In genomic region chr3:169295912-169296311, GRCh38 we compare ENCODE assay signal across 13 cellular contexts.
DNase-seq lines count a peak whose midpoint lies in the region; ATAC-seq, FAIRE-seq and TF ChIP-seq lines count a peak whose summit lies in the region.
"Had no signal": no experiment of that assay in that cellular context is flagged by ENCODE, and none has a peak within 500 bp of the region (broad histone marks: within the 10 kb centered on the region; RNA-seq: fewer than 3 reads in every experiment).

No MANE protein-coding gene starts in this region.

- H3K4me2 ChIP-seq in GM12878 (ENCODE audit: control insufficient read depth, insufficient read depth), result no peak overlapping the region

- no peaks in the 10 kb centered on the region for H3K79me2 ChIP-seq in GM12878 (ENCODE audit: control insufficient read depth, insufficient read depth, low read length)

- RAD21 ChIA-PET in GM12878 (lab: Charles Lee; ENCODE audit: unreplicated experiment), result no interaction called here

- no peaks in the 10 kb centered on the region for H3K9me3 Mint-ChIP-seq in stimulated activated naive CD8-positive, alpha-beta T cell treated with anti-CD3 and anti-CD28 coated beads, Interleukin-15, amount 100 ng/mL, for 72 hours
- H3K9me3 Mint-ChIP-seq in chondrocyte (ENCODE audit: low read depth), result no peaks in the 10 kb centered on the region
- H3K9me3 Mint-ChIP-seq in CD4-positive, alpha-beta T cell, result no peaks in the 10 kb centered on the region

- H2AFZ ChIP-seq in GM12878 (ENCODE audit: control insufficient read depth, low read depth, low read length), result no peak overlapping the region

- TF ChIP-seq CTCF in GM12878 (IDR thresholded peaks at IDR 0.05 in 2 of 3, conservative IDR thresholded peaks at IDR 0.05 in 1 of 3; ENCODE audit: control insufficient read depth in 2 of 3, extremely low read depth in 1 of 3, insufficient read depth in 1 of 3, low read depth in 3 of 3, low read length in 3 of 3), result no peak
- no peak for TF ChIP-seq CTCF in prostate gland (IDR thresholded peaks at IDR 0.05)
- no peak for TF ChIP-seq CTCF in chondrocyte (IDR thresholded peaks at IDR 0.05)
- no peak for TF ChIP-seq CTCF in CD4-positive, alpha-beta T cell (IDR thresholded peaks at IDR 0.05)

- H3K27ac Mint-ChIP-seq in stimulated activated naive CD8-positive, alpha-beta T cell treated with anti-CD3 and anti-CD28 coated beads, Interleukin-15, amount 100 ng/mL, for 72 hours, result no peak overlapping the region
- no peak overlapping the region for H3K27ac Mint-ChIP-seq in chondrocyte (ENCODE audit: unreplicated experiment)
- H3K27ac Mint-ChIP-seq in CD4-positive, alpha-beta T cell, result no peak overlapping the region
- H3K27ac Mint-ChIP-seq: B cell had no signal

- no peaks in the 10 kb centered on the region for H4K20me1 ChIP-seq in GM12878 (ENCODE audit: control insufficient read depth, insufficient read depth)

- no peak overlapping the region for H3K4me3 Mint-ChIP-seq in stimulated activated naive CD8-positive, alpha-beta T cell treated with anti-CD3 and anti-CD28 coated beads, Interleukin-15, amount 100 ng/mL, for 72 hours
- H3K4me3 Mint-ChIP-seq in chondrocyte (ENCODE audit: unreplicated experiment), result no peak overlapping the region
- no peak overlapping the region for H3K4me3 Mint-ChIP-seq in CD4-positive, alpha-beta T cell
- H3K4me3 Mint-ChIP-seq: B cell had no signal

- H3K27me3 Mint-ChIP-seq in stimulated activated naive CD8-positive, alpha-beta T cell treated with anti-CD3 and anti-CD28 coated beads, Interleukin-15, amount 100 ng/mL, for 72 hours, result no peaks in the 10 kb centered on the region
- H3K27me3 Mint-ChIP-seq in chondrocyte (ENCODE audit: low read depth), result no peaks in the 10 kb centered on the region
- peaks cover 10% of the 10 kb centered on the region for H3K27me3 Mint-ChIP-seq in CD4-positive, alpha-beta T cell

- H3K27me3 ChIP-seq in GM12878 (replicated peaks in 1 of 2; ENCODE audit: control insufficient read depth in 2 of 2, insufficient read depth in 2 of 2, low read length in 1 of 2), result no peaks in the 10 kb centered on the region; a peak in 1 of 4 replicates
- no peaks in the 10 kb centered on the region for H3K27me3 ChIP-seq in prostate gland (replicated peaks; ENCODE audit: insufficient read depth)
- H3K27me3 ChIP-seq in CD4-positive, alpha-beta T cell (ENCODE audit: control insufficient read depth, insufficient read depth, low read length), result no peaks in the 10 kb centered on the region

- H3K36me3 Mint-ChIP-seq in chondrocyte (ENCODE audit: low read depth), result no peaks in the 10 kb centered on the region
- no peaks in the 10 kb centered on the region for H3K36me3 Mint-ChIP-seq in CD4-positive, alpha-beta T cell (ENCODE audit: low read depth)

- in situ Hi-C loops in GM12878 (cut with MboI), result no loop called here

- H3K4me3 ChIP-seq in GM12878 (no peak overlapping the region), prostate gland (no peak overlapping the region)

- FAIRE-seq in GM12878 (lab: Jason Lieb, UNC), result no peak

- no peak for TF ChIP-seq EP300 in GM12878 (IDR thresholded peaks at IDR 0.05; ENCODE audit: borderline replicate concordance in 1 of 2, control insufficient read depth in 1 of 2, low read depth in 2 of 2, low read length in 2 of 2)

- H3K36me3 ChIP-seq in GM12878 (ENCODE audit: control insufficient read depth in 2 of 2, insufficient read depth in 2 of 2, low read length in 1 of 2) (no peaks in the 10 kb centered on the region), prostate gland (no peaks in the 10 kb centered on the region)

- H3K9me3 ChIP-seq in GM12878 (replicated peaks; ENCODE audit: control insufficient read depth, insufficient read depth, low read length), result no peaks in the 10 kb centered on the region
- H3K9me3 ChIP-seq in prostate gland, result no peaks in the 10 kb centered on the region
- H3K9me3 ChIP-seq in CD4-positive, alpha-beta T cell (ENCODE audit: control insufficient read depth, low read length), result no peaks in the 10 kb centered on the region

- no peak overlapping the region for H3K9ac ChIP-seq in GM12878 (ENCODE audit: control insufficient read depth, insufficient read depth, low read length)

- SMC1A ChIA-PET in GM12878 (lab: Charles Lee; ENCODE audit: uncharacterized antibody, unreplicated experiment), result no interaction called here

- H3K27ac ChIP-seq in GM12878 (ENCODE audit: control insufficient read depth, insufficient read depth) (no peak overlapping the region), prostate gland (no peak overlapping the region)
- no peak overlapping the region for H3K27ac ChIP-seq in CD4-positive, alpha-beta T cell (ENCODE audit: low read depth, low read length)

- CTCF ChIA-PET in GM12878 (lab: Yijun Ruan, JAX), result no interaction called here
- CTCF ChIA-PET in CD4-positive, alpha-beta T cell (lab: Charles Lee), result no interaction called here

- H3K4me1 ChIP-seq in GM12878 (ENCODE audit: control insufficient read depth, insufficient read depth, low read length) (no peaks in the 10 kb centered on the region), prostate gland (replicated peaks) (no peaks in the 10 kb centered on the region)

- TF ChIP-seq POLR2A in GM12878 (IDR thresholded peaks at IDR 0.05; ENCODE audit: low read depth, low read length) (no peak), prostate gland (IDR thresholded peaks at IDR 0.05) (no peak)

- POLR2A ChIA-PET in GM12878 (lab: Charles Lee), result no interaction called here
- POLR2A ChIA-PET in CD4-positive, alpha-beta T cell (lab: Charles Lee), result no interaction called here

- ATAC-seq in GM18858 (IDR thresholded peaks at IDR 0.05; ENCODE audit: unreplicated experiment) (peak; percentile 68), GM21447 (IDR thresholded peaks at IDR 0.05; ENCODE audit: unreplicated experiment) (peak; percentile 69), HG03025 (IDR thresholded peaks at IDR 0.05; ENCODE audit: low FRiP score, unreplicated experiment) (peak; percentile 78), GM12878 (peak; percentile 62)
- ATAC-seq in stimulated activated naive CD8-positive, alpha-beta T cell treated with anti-CD3 and anti-CD28 coated beads, Interleukin-15, amount 100 ng/mL, for 72 hours, result no peak
- ATAC-seq in CD4-positive, alpha-beta T cell (ENCODE audit: poor library complexity), result no peak

- DNase-seq in GM12878 (ENCODE audit: low read depth, low spot score) (no peak), prostate gland (ENCODE audit: low spot score) (no peak), chondrocyte (ENCODE audit: low spot score) (no peak)
- no peak for DNase-seq in stimulated activated naive CD8-positive, alpha-beta T cell treated with anti-CD3 and anti-CD28 coated beads, Interleukin-15, amount 100 ng/mL, for 72 hours
- DNase-seq in CD4-positive, alpha-beta T cell, result no peak
- DNase-seq: activated effector memory CD4-positive, alpha-beta T cell treated with Interleukin-2 at 50 U/mL for 16 hours; effector CD8-positive, alpha-beta T cell; NCI-H1092 treated with DMSO at 0.1 percent for 48 hours; T1000 had no signal

- intact Hi-C loops in GM12878 (cut with micrococcal nuclease; ENCODE audit: unreplicated experiment), result loop anchor here (5.0 kb wide), 1 partner anchor 149 kb away; no protein-coding TSS in a partner anchor
- intact Hi-C loops in prostate gland (cut with DNase I), result no loop called here
- intact Hi-C loops in CD4-positive, alpha-beta T cell (cut with DNase I, micrococcal nuclease), result no loop called here

- BruUV-seq in GM12878 (replicated peaks; lab: Mats Ljungman, UMichigan), result no TSS peak

- no peak for TF ChIP-seq RAD21 in GM12878 (IDR thresholded peaks at IDR 0.05; ENCODE audit: insufficient read depth, low read depth, low read length)

- no peaks in the 10 kb centered on the region for H3K4me1 Mint-ChIP-seq in stimulated activated naive CD8-positive, alpha-beta T cell treated with anti-CD3 and anti-CD28 coated beads, Interleukin-15, amount 100 ng/mL, for 72 hours
- no peaks in the 10 kb centered on the region for H3K4me1 Mint-ChIP-seq in chondrocyte (ENCODE audit: low read depth)
- H3K4me1 Mint-ChIP-seq in CD4-positive, alpha-beta T cell (ENCODE audit: low read depth), result no peaks in the 10 kb centered on the region
- H3K4me1 Mint-ChIP-seq: B cell had no signal

TF ChIP-seq in GM12878, 131 proteins besides CTCF, POLR2A, EP300 and RAD21:
- TF ChIP-seq CHD2 (IDR thresholded peaks at IDR 0.05; ENCODE audit: borderline replicate concordance, low read depth, low read length), result no peak
- TF ChIP-seq SPI1 (IDR thresholded peaks at IDR 0.05; ENCODE audit: borderline replicate concordance, insufficient read depth, low read depth, low read length), result peak; percentile 67
- no peak for TF ChIP-seq ZBED1 (IDR thresholded peaks at IDR 0.05; ENCODE audit: borderline replicate concordance)
- TF ChIP-seq SUPT20H (IDR thresholded peaks at IDR 0.05; ENCODE audit: borderline replicate concordance, control insufficient read depth, low read depth, low read length), result no peak

Comparison
In these comparisons a context has a peak if more than half of its experiments do, and no peak if none do; other contexts are left out.
1. ATAC-seq: peak in GM18858 (single experiment), GM21447 (single experiment), HG03025 (single experiment) and GM12878 (single experiment); none in stimulated activated naive CD8-positive, alpha-beta T cell treated with anti-CD3 and anti-CD28 coated beads, Interleukin-15, amount 100 ng/mL, for 72 hours (single experiment) and CD4-positive, alpha-beta T cell (single experiment).